Comparison of ENCODE assay signal across 19 cellular contexts in the genomic region with DNA sequence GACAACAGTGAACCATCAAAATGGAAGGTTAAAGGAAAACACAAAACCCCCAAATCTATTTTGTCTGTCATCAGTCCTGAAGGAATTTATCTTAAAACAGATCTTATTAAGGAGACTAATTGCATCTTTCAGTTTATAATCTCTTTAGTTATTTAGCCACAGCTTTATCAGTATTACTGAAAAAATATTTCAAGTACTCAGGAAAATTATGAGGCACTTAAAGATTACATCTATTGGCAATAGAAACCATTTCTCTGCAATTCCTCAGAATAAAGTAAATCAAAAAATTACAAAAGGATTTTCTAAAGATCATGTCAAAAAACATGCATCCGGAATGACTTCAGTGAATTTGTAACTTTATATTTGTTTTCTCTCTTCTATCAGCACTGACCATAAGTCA. TPM values are rescaled to one million over a fixed set of nuclear protein-coding genes. Genes with fewer than 3 reads are reported as not detected.
DNase-seq lines count a peak whose midpoint lies in the region; ATAC-seq, FAIRE-seq and TF ChIP-seq lines count a peak whose summit lies in the region.
"Had no signal": no experiment of that assay in that cellular context is flagged by ENCODE, and none has a peak within 500 bp of the region (broad histone marks: within the 10 kb centered on the region; RNA-seq: fewer than 3 reads in every experiment).

No MANE protein-coding gene starts in this region.

- no peak overlapping the region for H2BK20ac ChIP-seq in IMR-90 (ENCODE audit: low read depth, low read length)

- peaks cover 61% of the 10 kb centered on the region for H3K4me1 Mint-ChIP-seq in activated CD4-positive, alpha-beta memory T cell treated with anti-CD3 and anti-CD28 coated beads, Interleukin-2, amount 10 ng/mL, durations not matched to agents 7 days and 5 days

- no peak overlapping the region for H2BK120ac ChIP-seq in IMR-90 (ENCODE audit: low read depth, low read length)

- no peak overlapping the region for H3K4me2 ChIP-seq in IMR-90 (ENCODE audit: low read depth, low read length)

- no peak overlapping the region; a peak in 1 of 4 replicates for H4K8ac ChIP-seq in IMR-90 (ENCODE audit: low read depth in 2 of 2, low read length in 2 of 2)

- H3K4me1 ChIP-seq in IMR-90 (ENCODE audit: control insufficient read depth, insufficient read depth, low read length) = no peaks in the 10 kb centered on the region
- peaks cover 29% of the 10 kb centered on the region for H3K4me1 ChIP-seq in lower lobe of right lung
- H3K4me1 ChIP-seq in stomach smooth muscle (ENCODE audit: control insufficient read depth, insufficient read depth, low read length) = peaks cover 19% of the 10 kb centered on the region

- H4K5ac ChIP-seq in IMR-90 (ENCODE audit: low read depth, low read length) = no peak overlapping the region

- no peak for FAIRE-seq in GM12891 (lab: Jason Lieb, UNC)

- H3K27ac ChIP-seq in IMR-90 (ENCODE audit: insufficient read depth, low read length) (no peak overlapping the region), lower lobe of right lung (peak overlapping the region; percentile 59), stomach smooth muscle (ENCODE audit: low read length) (peak overlapping the region; percentile 26), dorsolateral prefrontal cortex (peak overlapping the region in 1 of 59 donors; percentile 12)

- peaks cover 79% of the 10 kb centered on the region for H3K36me3 Mint-ChIP-seq in activated CD4-positive, alpha-beta memory T cell treated with anti-CD3 and anti-CD28 coated beads, Interleukin-2, amount 10 ng/mL, durations not matched to agents 7 days and 5 days (ENCODE audit: low read depth)

- H3K27me3 ChIP-seq in IMR-90 (ENCODE audit: control insufficient read depth, insufficient read depth, low read length) (no peaks in the 10 kb centered on the region), lower lobe of right lung (ENCODE audit: low read depth) (no peaks in the 10 kb centered on the region), stomach smooth muscle (ENCODE audit: control insufficient read depth in 1 of 2, insufficient read depth in 2 of 2, low read length in 2 of 2) (no peaks in the 10 kb centered on the region), dorsolateral prefrontal cortex (no peaks in the 10 kb centered on the region)

- TF ChIP-seq RAD21 in IMR-90 (IDR thresholded peaks at IDR 0.05; ENCODE audit: low read length) = no peak

- no peak overlapping the region for H3K23ac ChIP-seq in IMR-90 (ENCODE audit: low read depth, low read length)

- H2AFZ ChIP-seq in IMR-90 (replicated peaks; ENCODE audit: low read length, poor library complexity) = no peak overlapping the region

- H2AK5ac ChIP-seq in IMR-90 (ENCODE audit: low read depth, low read length) = no peak overlapping the region

- CTCF ChIA-PET in IMR-90 (lab: Yijun Ruan, JAX) = no interaction called here
- CTCF ChIA-PET in activated CD4-positive, alpha-beta memory T cell treated with anti-CD3 and anti-CD28 coated beads, Interleukin-2, amount 10 ng/mL, durations not matched to agents 7 days and 5 days (lab: Charles Lee) = no interaction called here

- dilution Hi-C loops in IMR-90 (cut with HindIII; ENCODE audit: low sequenced_read_pairs, unreplicated experiment) = no loop called here

- H3K79me1 ChIP-seq in IMR-90 (ENCODE audit: low read depth in 1 of 2, low read length in 2 of 2) = peaks cover 21 to 41% of the 10 kb centered on the region in 2 experiments

- H3K9me3 ChIP-seq in IMR-90 (ENCODE audit: control insufficient read depth, insufficient read depth, low read length) (no peaks in the 10 kb centered on the region), lower lobe of right lung (no peaks in the 10 kb centered on the region), stomach smooth muscle (ENCODE audit: control insufficient read depth in 2 of 2, low read length in 2 of 2) (no peaks in the 10 kb centered on the region)

- TF ChIP-seq CTCF in IMR-90 (conservative IDR thresholded peaks at IDR 0.05; ENCODE audit: low read depth, low read length) (no peak), lower lobe of right lung (IDR thresholded peaks at IDR 0.05) (no peak), dorsolateral prefrontal cortex (IDR thresholded peaks at IDR 0.05 in 54 of 56, conservative IDR thresholded peaks at IDR 0.05 in 2 of 56; ENCODE audit: low read depth in 1 of 56, partially characterized antibody in 56 of 56) (no peak)

- no peak overlapping the region for H3K56ac ChIP-seq in IMR-90 (ENCODE audit: extremely low read depth, insufficient read depth, low read length)

- in situ Hi-C loops in IMR-90 (cut with MboI; ENCODE audit: low sequenced_read_pairs) = no loop called here

- no peak overlapping the region for H3K4me3 Mint-ChIP-seq in activated CD4-positive, alpha-beta memory T cell treated with anti-CD3 and anti-CD28 coated beads, Interleukin-2, amount 10 ng/mL, durations not matched to agents 7 days and 5 days
- H3K4me3 Mint-ChIP-seq: central memory CD8-positive, alpha-beta T cell; stimulated activated naive B cell treated with anti-CD40 and anti-IgM and Interleukin-4, amounts not matched to agents 10 μg/mL and 1 μg/mL and 100 μg/mL, for 72 hours had no signal

- DNase-seq in IMR-90 = no peak
- DNase-seq in activated CD4-positive, alpha-beta memory T cell treated with anti-CD3 and anti-CD28 coated beads, Interleukin-2, amount 10 ng/mL, durations not matched to agents 7 days and 5 days = no peak
- no peak for DNase-seq in lower lobe of right lung
- DNase-seq in posterior vena cava (ENCODE audit: low spot score) = no peak
- DNase-seq in stimulated activated CD4-positive, alpha-beta T cell treated with anti-CD3 and anti-CD28 coated beads, Interleukin-2, amount 100 ng/mL, for 24 hours = no peak
- no peak for DNase-seq in GM12891 (ENCODE audit: insufficient read length, low spot score)
- DNase-seq in dorsolateral prefrontal cortex = no peak
- DNase-seq: activated CD4-positive, CD25-positive, alpha-beta regulatory T cell; activated CD8-positive, alpha-beta memory T cell treated with anti-CD3 and anti-CD28 coated beads, Interleukin-2, amount 50 U/mL, for 4 hours; activated naive CD8-positive, alpha-beta T cell treated with anti-CD3 and anti-CD28 coated beads, Interleukin-2, amount 10 ng/mL, durations not matched to agents 7 days and 5 days; C1 segment of cervical spinal cord; hypothalamus; naive thymus-derived CD8-positive, alpha-beta T cell; NCI-H187; NCI-H510A; stimulated activated naive B cell treated with anti-CD40 and anti-IgM and Interleukin-4, amounts not matched to agents 10 μg/mL and 1 μg/mL and 100 μg/mL, for 72 hours had no signal

- H3K9me1 ChIP-seq in IMR-90 (ENCODE audit: insufficient read depth, low read length) = peaks cover 2% of the 10 kb centered on the region; the same call in 1 of the 2 replicates

- H3K9ac ChIP-seq in IMR-90 (ENCODE audit: low read depth, low read length) (no peak overlapping the region), stomach smooth muscle (ENCODE audit: low read length in 2 of 2) (no peak overlapping the region)

- H4K91ac ChIP-seq in IMR-90 (ENCODE audit: insufficient read depth, low read depth, low read length) = no peak overlapping the region

- TF ChIP-seq POLR2A in IMR-90 (IDR thresholded peaks at IDR 0.05; ENCODE audit: low read depth, low read length) (no peak), GM12891 (IDR thresholded peaks at IDR 0.05; ENCODE audit: low read depth, low read length) (no peak)

- no TSS peak for BruUV-seq in IMR-90 (replicated peaks; lab: Mats Ljungman, UMichigan)

- H3K36me3 ChIP-seq in IMR-90 (ENCODE audit: control insufficient read depth, insufficient read depth, low read length) = peaks cover 13% of the 10 kb centered on the region
- peaks cover 5% of the 10 kb centered on the region for H3K36me3 ChIP-seq in lower lobe of right lung
- peaks cover 0 to 6% of the 10 kb centered on the region in 2 donors for H3K36me3 ChIP-seq in stomach smooth muscle (ENCODE audit: control insufficient read depth in 2 of 2, insufficient read depth in 2 of 2, low read length in 2 of 2)

- no peak overlapping the region for H3K18ac ChIP-seq in IMR-90 (ENCODE audit: low read depth, low read length)

- no peak overlapping the region for H2AK9ac ChIP-seq in IMR-90 (replicated peaks; ENCODE audit: low read depth, low read length, poor library complexity)

- H2BK15ac ChIP-seq in IMR-90 (ENCODE audit: low read depth, low read length) = no peak overlapping the region

- H2BK5ac ChIP-seq in IMR-90 (ENCODE audit: low read depth, low read length, poor library complexity, severe bottlenecking) = peak overlapping the region; percentile 69

- H3K9me3 Mint-ChIP-seq in activated CD4-positive, alpha-beta memory T cell treated with anti-CD3 and anti-CD28 coated beads, Interleukin-2, amount 10 ng/mL, durations not matched to agents 7 days and 5 days = peaks cover 8% of the 10 kb centered on the region
- H3K9me3 Mint-ChIP-seq: central memory CD8-positive, alpha-beta T cell; naive thymus-derived CD8-positive, alpha-beta T cell; stimulated activated naive B cell treated with anti-CD40 and anti-IgM and Interleukin-4, amounts not matched to agents 10 μg/mL and 1 μg/mL and 100 μg/mL, for 72 hours had no signal

- H4K20me1 ChIP-seq in IMR-90 (ENCODE audit: insufficient read depth, low read length) = no peaks in the 10 kb centered on the region; the same call in 1 of the 2 replicates

- intact Hi-C loops in IMR-90 (cut with micrococcal nuclease) (loop anchor here (1.0 kb wide), 1 partner anchor 27 kb away; no protein-coding TSS in a partner anchor), lower lobe of right lung (cut with DNase I) (no loop called here), posterior vena cava (cut with DNase I) (loop anchor here in 1 of 2 donors (2.0 kb wide), 1 partner anchor 29 kb away; no protein-coding TSS in a partner anchor), dorsolateral prefrontal cortex (cut with DNase I) (no loop called here)

- no peak overlapping the region for H3K14ac ChIP-seq in IMR-90 (replicated peaks; ENCODE audit: low read depth, low read length)

- POLR2A ChIA-PET in IMR-90 (lab: Charles Lee; ENCODE audit: unreplicated experiment) = no interaction called here
- POLR2A ChIA-PET in activated CD4-positive, alpha-beta memory T cell treated with anti-CD3 and anti-CD28 coated beads, Interleukin-2, amount 10 ng/mL, durations not matched to agents 7 days and 5 days (lab: Charles Lee) = interaction anchor here (0.8 kb wide), 2 partner anchors 12 to 13 kb away, joined by 3 to 4 read pairs; no protein-coding TSS in a partner anchor

- ATAC-seq in IMR-90 (ENCODE audit: low read depth) (no peak), lower lobe of right lung (no peak)
- ATAC-seq: naive thymus-derived CD8-positive, alpha-beta T cell; Panc1; stimulated activated naive B cell treated with anti-CD40 and anti-IgM and Interleukin-4, amounts not matched to agents 10 μg/mL and 1 μg/mL and 100 μg/mL, for 72 hours had no signal

- no peaks in the 10 kb centered on the region for H3K27me3 Mint-ChIP-seq in activated CD4-positive, alpha-beta memory T cell treated with anti-CD3 and anti-CD28 coated beads, Interleukin-2, amount 10 ng/mL, durations not matched to agents 7 days and 5 days
- H3K27me3 Mint-ChIP-seq: activated naive CD8-positive, alpha-beta T cell treated with anti-CD3 and anti-CD28 coated beads, Interleukin-2, amount 10 ng/mL, durations not matched to agents 7 days and 5 days; central memory CD8-positive, alpha-beta T cell; naive thymus-derived CD8-positive, alpha-beta T cell; stimulated activated naive B cell treated with anti-CD40 and anti-IgM and Interleukin-4, amounts not matched to agents 10 μg/mL and 1 μg/mL and 100 μg/mL, for 72 hours had no signal

- H3K4me3 ChIP-seq in IMR-90 (ENCODE audit: insufficient read depth, low read depth, low read length) (no peak overlapping the region), lower lobe of right lung (no peak overlapping the region), stomach smooth muscle (ENCODE audit: low read length in 2 of 2) (no peak overlapping the region), dorsolateral prefrontal cortex (no peak overlapping the region)

- H3K4ac ChIP-seq in IMR-90 (ENCODE audit: low read depth, low read length) = no peak overlapping the region

- WGBS in IMR-90 (ENCODE audit: extremely low coverage in 2 of 2, insufficient read length in 1 of 2), 2 experiments = no CpG with 5 or more reads among the region's 1 CpG

- peak overlapping the region; percentile 94 for H3K27ac Mint-ChIP-seq in activated CD4-positive, alpha-beta memory T cell treated with anti-CD3 and anti-CD28 coated beads, Interleukin-2, amount 10 ng/mL, durations not matched to agents 7 days and 5 days
- H3K27ac Mint-ChIP-seq: stimulated activated naive B cell treated with anti-CD40 and anti-IgM and Interleukin-4, amounts not matched to agents 10 μg/mL and 1 μg/mL and 100 μg/mL, for 72 hours had no signal

RNA-seq across cellular contexts. Expression of a gene that starts 35.2 kb away (rescaled TPM):
- 88.5 and 115 TPM in 2 replicates for total RNA-seq in IMR-90 (2012; rRNA removed)
- 36.5 and 46.8 TPM in 2 replicates for polyA plus RNA-seq in IMR-90 (2012; rRNA removed)
- 7.4 and 14.9 TPM in 2 replicates for polyA plus RNA-seq in IMR-90 (2012; cell fraction: cytosol; rRNA removed)
- polyA plus RNA-seq in IMR-90 (2012; cell fraction: nucleus; rRNA removed; ENCODE audit: low replicate concordance) = 3.8 and 22.8 TPM in 2 replicates
- total RNA-seq in activated CD4-positive, alpha-beta memory T cell treated with anti-CD3 and anti-CD28 coated beads, Interleukin-2, amount 10 ng/mL, durations not matched to agents 7 days and 5 days = 100 to 1,000 TPM; 113 to 114 TPM
- total RNA-seq in lower lobe of right lung = 62.8 TPM
- 100 to 1,000 TPM; 111 to 164 TPM for total RNA-seq in posterior vena cava
- 5.2 TPM for polyA plus RNA-seq in GM12891 (2012; ENCODE audit: low read depth, missing spikeins)
- total RNA-seq in dorsolateral prefrontal cortex = 10 to 100 TPM in 23 of 120 experiments, 1 to 10 TPM in 97; 3.0 to 17.1 (median 7.2) TPM
